Comparison of ENCODE assay signal across 8 cellular contexts in genomic region chr19:7943444-7944176, GRCh38. TPM values are rescaled to one million over a fixed set of nuclear protein-coding genes. Genes with fewer than 3 reads are reported as not detected.
DNase-seq lines count a peak whose midpoint lies in the region; ATAC-seq and TF ChIP-seq lines count a peak whose summit lies in the region.

A gene with protein sequence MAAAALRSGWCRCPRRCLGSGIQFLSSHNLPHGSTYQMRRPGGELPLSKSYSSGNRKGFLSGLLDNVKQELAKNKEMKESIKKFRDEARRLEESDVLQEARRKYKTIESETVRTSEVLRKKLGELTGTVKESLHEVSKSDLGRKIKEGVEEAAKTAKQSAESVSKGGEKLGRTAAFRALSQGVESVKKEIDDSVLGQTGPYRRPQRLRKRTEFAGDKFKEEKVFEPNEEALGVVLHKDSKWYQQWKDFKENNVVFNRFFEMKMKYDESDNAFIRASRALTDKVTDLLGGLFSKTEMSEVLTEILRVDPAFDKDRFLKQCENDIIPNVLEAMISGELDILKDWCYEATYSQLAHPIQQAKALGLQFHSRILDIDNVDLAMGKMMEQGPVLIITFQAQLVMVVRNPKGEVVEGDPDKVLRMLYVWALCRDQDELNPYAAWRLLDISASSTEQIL (minus strand): TSS chr19:7943666. CDS start chr19:7943651, 15 bp downstream.

- no peaks in the 10 kb centered on the region for H3K27me3 ChIP-seq in ACC112 (ENCODE audit: insufficient read depth, low read length)
- H3K27me3 ChIP-seq in breast epithelium = no peaks in the 10 kb centered on the region
- no peaks in the 10 kb centered on the region for H3K27me3 ChIP-seq in skeletal muscle tissue (ENCODE audit: control insufficient read depth in 3 of 3, insufficient read depth in 3 of 3, low read length in 3 of 3)

- intact Hi-C loops in breast epithelium (cut with DNase I; ENCODE audit: low total_unique reads) = no loop called here

- H3K4me3 ChIP-seq in ACC112 (ENCODE audit: low read depth, low read length) (peak within 1 kb of the TSS; percentile 93), breast epithelium (peak within 1 kb of the TSS; percentile 75 to 86 (median 84)), iPS-18c (ENCODE audit: insufficient read depth, low read depth, low read length) (peak within 1 kb of the TSS; percentile 98), skeletal muscle tissue (ENCODE audit: low read length in 3 of 3) (peak within 1 kb of the TSS; percentile 79 to 97 (median 95))

- H3K9ac ChIP-seq in skeletal muscle tissue (ENCODE audit: low read depth in 1 of 3, low read length in 3 of 3) = peak within 1 kb of the TSS; percentile 98 to 99 (median 99)

- 0 out of 2 replicates have a peak, but pooled peaks cover 3% of the 10 kb centered on the region for H3K36me3 ChIP-seq in ACC112 (ENCODE audit: insufficient read depth, low read length)
- H3K36me3 ChIP-seq in breast epithelium = no peaks in the 10 kb centered on the region
- peaks cover 12 to 21% (median 19%) of the 10 kb centered on the region in 3 donors for H3K36me3 ChIP-seq in skeletal muscle tissue (ENCODE audit: control insufficient read depth in 3 of 3, insufficient read depth in 3 of 3, low read length in 3 of 3)

- H3K9me3 ChIP-seq in breast epithelium (no peaks in the 10 kb centered on the region), iPS-18c (ENCODE audit: control insufficient read depth, insufficient read depth, low read length) (no peaks in the 10 kb centered on the region), skeletal muscle tissue (ENCODE audit: control insufficient read depth in 3 of 3, low read length in 3 of 3) (no peaks in the 10 kb centered on the region)

- H2AFZ ChIP-seq in ACC112 (ENCODE audit: low read length, unreplicated experiment) = peak within 1 kb of the TSS; percentile 95

- DNase-seq in NCI-H2196 treated with DMSO at 0.1 percent for 48 hours (lab: John Stamatoyannopoulos, UW; ENCODE audit: unreplicated experiment) (peak; percentile 98), breast epithelium (ENCODE audit: low spot score in 2 of 2) (peak; percentile 99 to 100)

- TF ChIP-seq CTCF in VCaP (conservative IDR thresholded peaks at IDR 0.05) (no peak), breast epithelium (IDR thresholded peaks at IDR 0.05) (no peak)

- ATAC-seq in GM18870 (IDR thresholded peaks at IDR 0.05; ENCODE audit: unreplicated experiment) (peak; percentile 93), HG03135 (IDR thresholded peaks at IDR 0.05; ENCODE audit: unreplicated experiment) (peak; percentile 95)

- TF ChIP-seq POLR2A in breast epithelium (IDR thresholded peaks at IDR 0.05) = peak; percentile 13

- H3K4me1 ChIP-seq in ACC112 (ENCODE audit: control insufficient read depth, insufficient read depth, low read length, unreplicated experiment) = no peaks in the 10 kb centered on the region
- H3K4me1 ChIP-seq in breast epithelium = peaks cover 0 to 6% of the 10 kb centered on the region in 2 donors
- H3K4me1 ChIP-seq in skeletal muscle tissue (ENCODE audit: control insufficient read depth in 3 of 3, insufficient read depth in 3 of 3, low read length in 3 of 3) = peaks cover 20 to 29% (median 25%) of the 10 kb centered on the region in 3 donors

- H3K27ac ChIP-seq in ACC112 (ENCODE audit: low read depth, low read length) (peak within 1 kb of the TSS; percentile 77), VCaP (peak within 1 kb of the TSS; percentile 81), breast epithelium (peak within 1 kb of the TSS; percentile 97 to 98), skeletal muscle tissue (ENCODE audit: low read depth, low read length) (peak within 1 kb of the TSS; percentile 100)

- peaks cover 29% of the 10 kb centered on the region for H3K79me2 ChIP-seq in ACC112 (ENCODE audit: control insufficient read depth, insufficient read depth, low read length, unreplicated experiment)

RNA-seq across cellular contexts. Expression of the gene that starts here (rescaled TPM):
- total RNA-seq in breast epithelium (10 to 100 TPM; 29.3 to 59.6 (median 57.8) TPM), skeletal muscle tissue (36.0 TPM)

Comparison
In these comparisons a context has a peak if more than half of its experiments do, and no peak if none do; other contexts are left out.
1. Peak in every context shown above with its lines: DNase-seq, ATAC-seq, H3K4me3 ChIP-seq and H3K27ac ChIP-seq.